Comparison of ENCODE assay signal across 23 cellular contexts in the genomic region with DNA sequence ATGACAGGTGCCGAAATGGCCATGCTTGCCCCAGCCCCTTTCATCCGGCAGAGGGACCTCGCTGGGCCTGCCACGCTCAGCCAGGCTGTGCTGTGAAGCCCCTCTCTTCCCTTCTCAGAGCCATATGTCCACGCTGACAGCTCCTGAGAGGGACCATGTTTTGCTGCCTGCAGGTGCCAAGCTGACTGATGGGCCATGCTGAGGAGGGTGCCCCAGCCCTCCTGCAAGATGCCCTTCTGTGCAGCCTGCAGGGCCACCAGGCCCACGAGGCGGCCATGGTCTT. TPM values are rescaled to one million over a fixed set of nuclear protein-coding genes. Genes with fewer than 3 reads are reported as not detected.
"Had no signal": no experiment of that assay in that cellular context is flagged by ENCODE, and none has a peak within 500 bp of the region (broad histone marks: within the 10 kb centered on the region; RNA-seq: fewer than 3 reads in every experiment).

No MANE protein-coding gene starts in this region.

- H3K4me3 ChIP-seq: MG63, SJCRH30 had no signal

- H3K27ac ChIP-seq: SJCRH30 had no signal

- H3K4me1 ChIP-seq: SJCRH30 had no signal

- ATAC-seq: HepG2, SK-N-SH treated with all-trans-retinoic acid at 6 μM for 48 hours had no signal

- H3K9me3 ChIP-seq: MG63, SJCRH30 had no signal

- H3K36me3 ChIP-seq: MG63, SJCRH30 had no signal

- DNase-seq: IMR-90, Karpas-422, KG1, MG63, NCI-H1092, NCI-H1105 treated with DMSO at 0.1 percent for 48 hours, NCI-H1417 treated with DMSO at 0.1 percent for 48 hours, NCI-H146, NCI-H1694 treated with DMSO at 0.1 percent for 48 hours, NCI-H1930, NCI-H2081, NCI-H2107, NCI-H2227 treated with DMSO at 0.1 percent for 48 hours, NCI-H510A, NCI-H524 treated with DMSO at 0.1 percent for 48 hours, NCI-H69, NCI-H774, RPMI8226, SHP77 treated with DMSO at 0.1 percent for 48 hours, SJCRH30 had no signal

- H3K27me3 ChIP-seq: MG63, SJCRH30 had no signal

RNA-seq across cellular contexts. Expression of gene CDH15, which starts 33.1 kb away (rescaled TPM):
- total RNA-seq: HT1080 had no signal
